Comparison of ENCODE assay signal across 19 cellular contexts in genomic region chr1:239240736-239241135, GRCh38.
DNase-seq lines count a peak whose midpoint lies in the region; ATAC-seq, FAIRE-seq and TF ChIP-seq lines count a peak whose summit lies in the region.
"Had no signal": no experiment of that assay in that cellular context is flagged by ENCODE, and none has a peak within 500 bp of the region (broad histone marks: within the 10 kb centered on the region; RNA-seq: fewer than 3 reads in every experiment).

No MANE protein-coding gene starts in this region.

- no peak overlapping the region for H3K56ac ChIP-seq in H1 (replicated peaks; ENCODE audit: insufficient read length, low read depth, low read length)

- no peak overlapping the region for H3K14ac ChIP-seq in H1 (ENCODE audit: insufficient read length)

- no peak overlapping the region for H2AK5ac ChIP-seq in H1 (ENCODE audit: low read depth, low read length)

- H3K27ac ChIP-seq in MM.1S (ENCODE audit: low read length) (no peak overlapping the region), H1 (ENCODE audit: low read depth, low read length) (no peak overlapping the region)
- H3K27ac ChIP-seq: BLaER1 had no signal

- TF ChIP-seq EP300 in H1 (IDR thresholded peaks at IDR 0.05; ENCODE audit: borderline replicate concordance in 1 of 2, low read depth in 2 of 2, low read length in 2 of 2), result no peak

- H3K4me2 ChIP-seq in MM.1S (ENCODE audit: low read depth, low read length) (no peak overlapping the region), H1 (ENCODE audit: insufficient read depth in 1 of 2, low read depth in 2 of 2, low read length in 2 of 2) (no peak overlapping the region)
- H3K4me2 ChIP-seq: BLaER1 had no signal

- no peak overlapping the region for H3K23ac ChIP-seq in H1 (ENCODE audit: insufficient read length)

- no peaks in the 10 kb centered on the region for H3K4me1 ChIP-seq in MM.1S (ENCODE audit: low read length)
- H3K4me1 ChIP-seq in H1 (replicated peaks in 1 of 4; ENCODE audit: control insufficient read depth in 3 of 4, insufficient read depth in 4 of 4, low read length in 3 of 4), result peaks cover 0 to 6% (median 4%) of the 10 kb centered on the region in 4 experiments; a peak in 4 of 7 replicates
- H3K4me1 ChIP-seq: BE2C, BLaER1 had no signal

- H3K27me3 ChIP-seq in MM.1S (replicated peaks; ENCODE audit: insufficient read depth, low read length), result no peaks in the 10 kb centered on the region
- H3K27me3 ChIP-seq in H1 (replicated peaks in 1 of 4; ENCODE audit: control insufficient read depth in 3 of 4, extremely low read depth in 1 of 4, insufficient read depth in 3 of 4, low read length in 3 of 4), result no peaks in the 10 kb centered on the region
- H3K27me3 ChIP-seq: BE2C, BLaER1 had no signal

- 93% methylated on average over 3 of the region's 3 CpGs; no CpG with 5 or more reads in 1 of the 2 experiments for WGBS in H1 (ENCODE audit: extremely low coverage in 1 of 2, insufficient coverage in 1 of 2, insufficient read length in 1 of 2, insufficient replicate concordance in 2 of 2, low coverage in 1 of 2, low lambda C conversion rate in 2 of 2, missing lambda C conversion rate in 1 of 2), 2 experiments

- no peaks in the 10 kb centered on the region for H3K79me1 ChIP-seq in H1 (ENCODE audit: low read depth, low read length)

- DNase-seq in MM.1S (peak; percentile 74), H1 (ENCODE audit: low read depth in 1 of 2, low spot score in 2 of 2) (no peak), dedifferentiated amniotic fluid mesenchymal stem cell (ENCODE audit: extremely low spot score) (no peak), D721Med (ENCODE audit: insufficient read length, low spot score) (no peak)
- DNase-seq: 8988T; ACHN; BE2C; C1 segment of cervical spinal cord; CD4-positive, alpha-beta memory T cell; CD4-positive, CD25-positive, alpha-beta regulatory T cell; CD8-positive, alpha-beta memory T cell; COR-L47; DMS79 treated with DMSO at 0.1 percent for 48 hours; GF-D8 had no signal

- H2BK12ac ChIP-seq in H1 (ENCODE audit: low read depth, low read length), result no peak overlapping the region

- no peak for ATAC-seq in GM21737 (IDR thresholded peaks at IDR 0.05; ENCODE audit: unreplicated experiment)

- H2BK15ac ChIP-seq in H1 (ENCODE audit: low read length), result no peak overlapping the region

- no peak overlapping the region for H3K4me3 ChIP-seq in MM.1S (ENCODE audit: low read length)
- no peak overlapping the region for H3K4me3 ChIP-seq in H1 (ENCODE audit: extremely low read depth in 1 of 4, insufficient read depth in 2 of 4, low read depth in 3 of 4, low read length in 4 of 4)
- H3K4me3 ChIP-seq: BLaER1 had no signal

- H3K4ac ChIP-seq in H1 (replicated peaks; ENCODE audit: insufficient read length, low read depth, low read length), result no peak overlapping the region

- no peak for FAIRE-seq in H1 (lab: Jason Lieb, UNC)
- no peak for FAIRE-seq in D721Med (lab: Jason Lieb, UNC)
- FAIRE-seq: G401.6, GM12891, GM19239 had no signal

- no peak overlapping the region for H2AFZ ChIP-seq in MM.1S (ENCODE audit: low read length)
- H2AFZ ChIP-seq in H1 (ENCODE audit: low read length), result no peak overlapping the region

- POLR2A ChIA-PET in H1 (lab: Charles Lee; ENCODE audit: partially characterized antibody), result no interaction called here

- peak overlapping the region; percentile 30 for H4K91ac ChIP-seq in H1 (replicated peaks; ENCODE audit: insufficient read length, low read length)

- no peak overlapping the region for H4K8ac ChIP-seq in H1 (ENCODE audit: extremely low read depth, insufficient read depth, low read length)

- no peak overlapping the region for H4K5ac ChIP-seq in H1 (ENCODE audit: insufficient read length, low read depth, low read length)

- H2BK20ac ChIP-seq in H1 (ENCODE audit: low read length), result no peak overlapping the region

- H3K79me2 ChIP-seq in MM.1S (ENCODE audit: low read length) (no peaks in the 10 kb centered on the region), H1 (ENCODE audit: control insufficient read depth in 1 of 2, insufficient read depth in 2 of 2, low read length in 2 of 2) (no peaks in the 10 kb centered on the region)

- CTCF ChIA-PET in H1 (lab: Charles Lee; ENCODE audit: partially characterized antibody), result interaction anchor here (0.7 kb wide), 1 partner anchor 22 kb away, joined by 3 read pairs; no protein-coding TSS in a partner anchor

- H2BK120ac ChIP-seq in H1 (replicated peaks; ENCODE audit: low read depth, low read length), result peak overlapping the region; percentile 43

- no peaks in the 10 kb centered on the region for H3K23me2 ChIP-seq in H1 (ENCODE audit: low read depth, low read length)

- no peaks in the 10 kb centered on the region for H3F3A ChIP-seq in MM.1S (ENCODE audit: insufficient read depth, low read length)

- H3K9ac ChIP-seq in MM.1S (ENCODE audit: low read length) (no peak overlapping the region), H1 (replicated peaks in 1 of 4; ENCODE audit: extremely low read depth in 1 of 4, low read depth in 3 of 4, low read length in 3 of 4) (no peak overlapping the region)
- H3K9ac ChIP-seq: BLaER1 had no signal

- no peak overlapping the region for H2BK5ac ChIP-seq in H1 (ENCODE audit: low read depth, low read length)

- no peaks in the 10 kb centered on the region for H3K9me2 ChIP-seq in MM.1S (replicated peaks; ENCODE audit: insufficient read depth, low read length)

- no peak for TF ChIP-seq CTCF in MM.1S (IDR thresholded peaks at IDR 0.05; ENCODE audit: low read length)
- TF ChIP-seq CTCF in H1 (IDR thresholded peaks at IDR 0.05; ENCODE audit: control extremely low read depth in 1 of 3, insufficient read depth in 1 of 3, low read depth in 1 of 3, low read length in 3 of 3), result no peak
- TF ChIP-seq CTCF in D721Med (IDR thresholded peaks at IDR 0.05; ENCODE audit: insufficient read depth, missing control alignments), result no peak

- TF ChIP-seq POLR2A in H1 (IDR thresholded peaks at IDR 0.05; ENCODE audit: control extremely low read depth in 1 of 2, low read depth in 2 of 2, low read length in 2 of 2), result no peak

- H3K18ac ChIP-seq in H1 (ENCODE audit: extremely low read depth, low read length), result no peak overlapping the region

- H3K36me3 ChIP-seq in MM.1S (replicated peaks; ENCODE audit: insufficient read depth, low read length), result no peaks in the 10 kb centered on the region
- no peaks in the 10 kb centered on the region for H3K36me3 ChIP-seq in H1 (ENCODE audit: control insufficient read depth in 2 of 4, insufficient read depth in 4 of 4, low read length in 3 of 4)
- H3K36me3 ChIP-seq: BE2C, BLaER1 had no signal

- H4K20me1 ChIP-seq in MM.1S (ENCODE audit: insufficient read depth, low read length) (no peaks in the 10 kb centered on the region), H1 (replicated peaks in 1 of 2; ENCODE audit: control insufficient read depth in 1 of 2, insufficient read depth in 2 of 2, low read length in 2 of 2) (no peaks in the 10 kb centered on the region)
- H4K20me1 ChIP-seq: BLaER1 had no signal

- no peak for TF ChIP-seq RAD21 in H1 (IDR thresholded peaks at IDR 0.05 in 1 of 2, conservative IDR thresholded peaks at IDR 0.05 in 1 of 2; ENCODE audit: low read depth in 2 of 2, low read length in 2 of 2)

- H3K9me3 ChIP-seq in MM.1S (replicated peaks; ENCODE audit: insufficient read depth, low read length) (no peaks in the 10 kb centered on the region), H1 (ENCODE audit: insufficient read depth in 2 of 2, low read depth in 1 of 2, low read length in 1 of 2) (no peaks in the 10 kb centered on the region)
- H3K9me3 ChIP-seq: BE2C, BLaER1 had no signal

TF ChIP-seq in H1, 55 proteins besides CTCF, POLR2A, EP300 and RAD21 (continues in another document):
- TF ChIP-seq MAFK (IDR thresholded peaks at IDR 0.05; ENCODE audit: low read depth, low read length) (no peak), RBBP5 (IDR thresholded peaks at IDR 0.05; ENCODE audit: borderline replicate concordance, low read depth, low read length) (no peak), PHF8 (conservative IDR thresholded peaks at IDR 0.05; ENCODE audit: low read depth, low read length) (no peak), RNF2 (IDR thresholded peaks at IDR 0.05; ENCODE audit: borderline replicate concordance, low read depth, low read length, missing control alignments, poor library complexity, severe bottlenecking) (no peak), BRCA1 (IDR thresholded peaks at IDR 0.05; ENCODE audit: low read depth, low read length) (no peak)
